1 cellular context compared by ENCODE assay signal in genomic region chr1:36247538-36247937, GRCh38.
TF ChIP-seq lines count a peak whose summit lies in the region.

No MANE protein-coding gene starts in this region.

TF ChIP-seq in HepG2, 621 proteins besides CTCF, POLR2A, EP300 and RAD21 (continued from another document):
- no peak for TF ChIP-seq AHDC1 (CRISPR knock-in tag; IDR thresholded peaks at IDR 0.05; ENCODE audit: borderline replicate concordance)
- TF ChIP-seq IKZF4 (CRISPR knock-in tag; IDR thresholded peaks at IDR 0.05; ENCODE audit: borderline replicate concordance, low read depth, not compliant biosample characterization), result no peak
- TF ChIP-seq SUZ12 (IDR thresholded peaks at IDR 0.05; ENCODE audit: low read depth, low read length), result no peak
